Comparison of ENCODE assay signal across 9 cellular contexts in genomic region chr2:152175012-152175367, GRCh38. TPM values are rescaled to one million over a fixed set of nuclear protein-coding genes. Genes with fewer than 3 reads are reported as not detected.
DNase-seq lines count a peak whose midpoint lies in the region; ATAC-seq, FAIRE-seq and TF ChIP-seq lines count a peak whose summit lies in the region.
"Had no signal": no experiment of that assay in that cellular context is flagged by ENCODE, and none has a peak within 500 bp of the region (broad histone marks: within the 10 kb centered on the region; RNA-seq: fewer than 3 reads in every experiment).

No MANE protein-coding gene starts in this region.

- 15% methylated on average over 10 of the region's 10 CpGs; no CpG with 5 or more reads in 1 of the 2 experiments for whole genome bisulfite sequencing in H1 (ENCODE audit: extremely low coverage in 1 of 2, insufficient coverage in 1 of 2, insufficient read length in 1 of 2, insufficient replicate concordance in 2 of 2, low coverage in 1 of 2, low lambda C conversion rate in 2 of 2, missing lambda C conversion rate in 1 of 2), 2 experiments

- peak overlapping the region; percentile 82 for H3K4me3 ChIP-seq in OCI-LY1 (ENCODE audit: low read depth, low read length, poor library complexity, severe bottlenecking)
- H3K4me3 ChIP-seq in H1 (ENCODE audit: extremely low read depth in 1 of 4, insufficient read depth in 2 of 4, low read depth in 3 of 4, low read length in 4 of 4) = peak overlapping the region; percentile 64 to 95 (median 89)
- peak overlapping the region; percentile 82 to 88 for H3K4me3 ChIP-seq in neutrophil (ENCODE audit: low read depth in 1 of 2, low read length in 1 of 2)

- H2BK20ac ChIP-seq in H1 (ENCODE audit: low read length) = no peak overlapping the region

- no peaks in the 10 kb centered on the region for H3K9me3 ChIP-seq in OCI-LY1 (ENCODE audit: low read length)
- H3K9me3 ChIP-seq in H1 (ENCODE audit: insufficient read depth in 2 of 2, low read depth in 1 of 2, low read length in 1 of 2) = no peaks in the 10 kb centered on the region
- no peaks in the 10 kb centered on the region for H3K9me3 ChIP-seq in neutrophil

- no peaks in the 10 kb centered on the region for H3K9me2 ChIP-seq in OCI-LY1 (ENCODE audit: low read depth, low read length)

- H3K79me2 ChIP-seq in OCI-LY1 (ENCODE audit: insufficient read depth, low read length) (peaks cover 37% of the 10 kb centered on the region), H1 (ENCODE audit: control insufficient read depth in 1 of 2, insufficient read depth in 2 of 2, low read length in 2 of 2) (peaks cover 0 to 14% of the 10 kb centered on the region in 2 experiments; a peak in 1 of 4 replicates)

- H2BK15ac ChIP-seq in H1 (ENCODE audit: low read length) = 0 out of 2 replicates have a peak overlapping the region, but pooled peaks have one; percentile 61

- peak overlapping the region; percentile 40; the same call in 1 of the 2 replicates for H3K18ac ChIP-seq in H1 (ENCODE audit: extremely low read depth, low read length)

- FAIRE-seq in H1 (lab: Jason Lieb, UNC) (no peak), H54 (lab: Jason Lieb, UNC) (no peak)
- FAIRE-seq: endometrium had no signal

- no peak overlapping the region for H3K14ac ChIP-seq in H1 (ENCODE audit: insufficient read length)

- peaks cover 2% of the 10 kb centered on the region; the same call in 1 of the 2 replicates for H3K79me1 ChIP-seq in H1 (ENCODE audit: low read depth, low read length)

- no peak overlapping the region for H4K5ac ChIP-seq in H1 (ENCODE audit: insufficient read length, low read depth, low read length)

- H3K27ac ChIP-seq in OCI-LY1 (ENCODE audit: low read depth, low read length, poor library complexity, severe bottlenecking) (peak overlapping the region; percentile 63), H1 (ENCODE audit: low read depth, low read length) (no peak overlapping the region), neutrophil (peak overlapping the region; percentile 100)

- H4K20me1 ChIP-seq in OCI-LY1 (ENCODE audit: insufficient read depth, low read length) = no peaks in the 10 kb centered on the region
- no peaks in the 10 kb centered on the region for H4K20me1 ChIP-seq in H1 (replicated peaks in 1 of 2; ENCODE audit: control insufficient read depth in 1 of 2, insufficient read depth in 2 of 2, low read length in 2 of 2)

- ATAC-seq in HG02588 (IDR thresholded peaks at IDR 0.05; ENCODE audit: unreplicated experiment) = peak; percentile 21

- no peak overlapping the region for H4K91ac ChIP-seq in H1 (replicated peaks; ENCODE audit: insufficient read length, low read length)

- CTCF ChIA-PET in H1 (lab: Charles Lee; ENCODE audit: partially characterized antibody) = interaction anchor here (0.6 to 5.9 kb wide), 8 partner anchors 9 to 461 kb away, joined by 3 to 30 read pairs (median 4); no protein-coding TSS in a partner anchor

- peak overlapping the region; percentile 46 for H3K4ac ChIP-seq in H1 (replicated peaks; ENCODE audit: insufficient read length, low read depth, low read length)

- H3K36me3 ChIP-seq in OCI-LY1 (ENCODE audit: insufficient read depth, low read length) (no peaks in the 10 kb centered on the region), H1 (ENCODE audit: control insufficient read depth in 2 of 4, insufficient read depth in 4 of 4, low read length in 3 of 4) (no peaks in the 10 kb centered on the region), neutrophil (no peaks in the 10 kb centered on the region)

- no peak overlapping the region for H4K8ac ChIP-seq in H1 (ENCODE audit: extremely low read depth, insufficient read depth, low read length)

- H3K4me2 ChIP-seq in OCI-LY1 (ENCODE audit: low read length) (peak overlapping the region; percentile 81), H1 (ENCODE audit: insufficient read depth in 1 of 2, low read depth in 2 of 2, low read length in 2 of 2) (peak overlapping the region; percentile 47 to 77)

- peaks cover 2% of the 10 kb centered on the region; the same call in 1 of the 2 replicates for H3K23me2 ChIP-seq in H1 (ENCODE audit: low read depth, low read length)

- no peak for TF ChIP-seq EP300 in H1 (IDR thresholded peaks at IDR 0.05; ENCODE audit: borderline replicate concordance in 1 of 2, low read depth in 2 of 2, low read length in 2 of 2)

- no peak overlapping the region for H2BK120ac ChIP-seq in H1 (replicated peaks; ENCODE audit: low read depth, low read length)

- no peaks in the 10 kb centered on the region for H3K27me3 ChIP-seq in OCI-LY1 (ENCODE audit: insufficient read depth, low read length)
- H3K27me3 ChIP-seq in H1 (replicated peaks in 1 of 4; ENCODE audit: control insufficient read depth in 3 of 4, extremely low read depth in 1 of 4, insufficient read depth in 3 of 4, low read length in 3 of 4) = no peaks in the 10 kb centered on the region
- no peaks in the 10 kb centered on the region for H3K27me3 ChIP-seq in neutrophil

- no peaks in the 10 kb centered on the region for H3F3A ChIP-seq in OCI-LY1 (ENCODE audit: insufficient read depth, low read length)

- H2BK5ac ChIP-seq in H1 (ENCODE audit: low read depth, low read length) = peak overlapping the region; percentile 97; the same call in 1 of the 2 replicates

- H2AFZ ChIP-seq in OCI-LY1 (ENCODE audit: low read length) (0 out of 2 replicates have a peak overlapping the region, but pooled peaks have one; percentile 11), H1 (ENCODE audit: low read length) (peak overlapping the region; percentile 97)

- TF ChIP-seq POLR2A in H1 (IDR thresholded peaks at IDR 0.05; ENCODE audit: control extremely low read depth in 1 of 2, low read depth in 2 of 2, low read length in 2 of 2) (no peak), H54 (IDR thresholded peaks at IDR 0.05; ENCODE audit: low read depth, low read length) (no peak)

- peak; percentile 27 for DNase-seq in DMS53 (lab: John Stamatoyannopoulos, UW)
- DNase-seq in DMS53 treated with DMSO at 0.1 percent for 48 hours (lab: John Stamatoyannopoulos, UW; ENCODE audit: unreplicated experiment) = no peak
- DNase-seq in H1 (ENCODE audit: low read depth in 1 of 2, low spot score in 2 of 2) = no peak
- no peak for DNase-seq in mucosa of gallbladder (ENCODE audit: low spot score)
- no peak for DNase-seq in H54 (ENCODE audit: insufficient read length, low spot score)

- H2AK5ac ChIP-seq in H1 (ENCODE audit: low read depth, low read length) = no peak overlapping the region

- no peak for TF ChIP-seq RAD21 in H1 (IDR thresholded peaks at IDR 0.05 in 1 of 2, conservative IDR thresholded peaks at IDR 0.05 in 1 of 2; ENCODE audit: low read depth in 2 of 2, low read length in 2 of 2)

- peak overlapping the region; percentile 72 for H3K9ac ChIP-seq in OCI-LY1 (ENCODE audit: low read length)
- H3K9ac ChIP-seq in H1 (replicated peaks in 1 of 4; ENCODE audit: extremely low read depth in 1 of 4, low read depth in 3 of 4, low read length in 3 of 4) = peak overlapping the region in 3 of 4 experiments; percentile 79 to 94 (median 92); a peak in 5 of 7 replicates

- POLR2A ChIA-PET in H1 (lab: Charles Lee; ENCODE audit: partially characterized antibody) = interaction anchor here (1.1 kb wide), 1 partner anchor 138 kb away, joined by 4 read pairs; no protein-coding TSS in a partner anchor

- no peak for TF ChIP-seq CTCF in OCI-LY1 (IDR thresholded peaks at IDR 0.05; ENCODE audit: low read length)
- TF ChIP-seq CTCF in H1 (IDR thresholded peaks at IDR 0.05; ENCODE audit: control extremely low read depth in 1 of 3, insufficient read depth in 1 of 3, low read depth in 1 of 3, low read length in 3 of 3) = no peak
- TF ChIP-seq CTCF in neutrophil (IDR thresholded peaks at IDR 0.05) = no peak

- H3K4me1 ChIP-seq in OCI-LY1 (ENCODE audit: insufficient read depth, low read length, severe bottlenecking) = peaks cover 28% of the 10 kb centered on the region
- peaks cover 0 to 4% (median 0%) of the 10 kb centered on the region in 4 experiments; a peak in 1 of 7 replicates for H3K4me1 ChIP-seq in H1 (replicated peaks in 1 of 4; ENCODE audit: control insufficient read depth in 3 of 4, insufficient read depth in 4 of 4, low read length in 3 of 4)
- H3K4me1 ChIP-seq in neutrophil (ENCODE audit: control insufficient read depth in 1 of 2, insufficient read depth in 1 of 2, low read depth in 1 of 2, low read length in 1 of 2) = peaks cover 25 to 36% of the 10 kb centered on the region in 2 experiments

- peak overlapping the region; percentile 43 for H3K56ac ChIP-seq in H1 (replicated peaks; ENCODE audit: insufficient read length, low read depth, low read length)

- H2BK12ac ChIP-seq in H1 (ENCODE audit: low read depth, low read length) = no peak overlapping the region; the same call in 1 of the 2 replicates

- no peak overlapping the region for H3K23ac ChIP-seq in H1 (ENCODE audit: insufficient read length)

TF ChIP-seq in H1, 55 proteins besides CTCF, POLR2A, EP300 and RAD21:
- TF ChIP-seq SP4 (IDR thresholded peaks at IDR 0.05; ENCODE audit: low read length) (no peak), RBBP5 (IDR thresholded peaks at IDR 0.05; ENCODE audit: borderline replicate concordance, low read depth, low read length) (no peak), BCL11A (IDR thresholded peaks at IDR 0.05; ENCODE audit: low read depth in 2 of 2, low read length in 2 of 2) (no peak), CBX5 (IDR thresholded peaks at IDR 0.05; ENCODE audit: low read depth, low read length) (no peak)
TF ChIP-seq in H1: peak in this region for 0.

RNA-seq across cellular contexts. Expression of gene STAM2, which starts 0.6 kb away (rescaled TPM):
- 9.4 and 9.9 TPM in 2 replicates for total RNA-seq in H1 (2021; fragmentation: NEBNext Ultra II Directional; extraction: Animal tissue kit (Norgen Biotek cat#: 25700))
- polyA plus RNA-seq in H1 (2011; rRNA removed) = 3.2 and 5.4 TPM in 2 replicates
- 4.0 TPM for polyA plus RNA-seq in H1 (2011; cell fraction: cytosol; rRNA removed)
- 4.9 TPM for polyA plus RNA-seq in H1 (2011; cell fraction: nucleus; rRNA removed)
- polyA plus RNA-seq in H1 (2012, experiment 1 of 2) = 4.0 to 4.9 TPM (median 4.5 TPM) in 4 replicates
- 0.26 TPM for polyA plus RNA-seq in H1 (2012, experiment 2 of 2)
- 5.7 TPM for polyA plus RNA-seq in H1 (2013, experiment 1 of 2)
- 5.8 TPM for polyA plus RNA-seq in H1 (2013, experiment 2 of 2)
- polyA minus RNA-seq in H1 (2011; rRNA and poly(A)+ RNA removed) = 9.8 and 12.2 TPM in 2 replicates
- 8.8 TPM for polyA minus RNA-seq in H1 (2011; cell fraction: cytosol; rRNA and poly(A)+ RNA removed)
- polyA minus RNA-seq in H1 (2011; cell fraction: nucleus; rRNA and poly(A)+ RNA removed) = 9.9 TPM
- total RNA-seq in mucosa of gallbladder = 31.6 TPM
